In the genomic region with DNA sequence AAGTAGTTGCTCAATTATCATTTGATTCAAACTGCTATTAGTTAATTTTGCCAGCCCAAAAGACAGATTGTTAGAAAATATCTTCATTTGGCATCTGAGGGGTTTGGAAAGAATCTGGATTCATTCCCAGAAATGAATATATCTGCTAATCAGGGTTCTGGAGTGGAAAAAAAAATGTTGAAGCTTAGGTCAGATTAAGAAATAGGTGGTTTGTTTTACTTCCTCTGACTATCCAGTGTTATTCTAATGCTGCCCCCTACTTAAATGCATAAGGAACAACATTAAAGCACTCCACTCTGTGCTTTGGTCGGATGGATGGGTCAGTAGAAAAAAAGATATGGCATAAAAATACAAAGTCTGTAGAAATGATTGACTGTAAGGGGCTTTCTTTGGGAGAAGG, we compare ENCODE assay signal across 1 cellular context.
TF ChIP-seq lines count a peak whose summit lies in the region.

No MANE protein-coding gene starts in this region.

TF ChIP-seq in liver, 16 proteins besides CTCF, POLR2A, EP300 and RAD21 (continued from another document):
- TF ChIP-seq, protein P1, sequence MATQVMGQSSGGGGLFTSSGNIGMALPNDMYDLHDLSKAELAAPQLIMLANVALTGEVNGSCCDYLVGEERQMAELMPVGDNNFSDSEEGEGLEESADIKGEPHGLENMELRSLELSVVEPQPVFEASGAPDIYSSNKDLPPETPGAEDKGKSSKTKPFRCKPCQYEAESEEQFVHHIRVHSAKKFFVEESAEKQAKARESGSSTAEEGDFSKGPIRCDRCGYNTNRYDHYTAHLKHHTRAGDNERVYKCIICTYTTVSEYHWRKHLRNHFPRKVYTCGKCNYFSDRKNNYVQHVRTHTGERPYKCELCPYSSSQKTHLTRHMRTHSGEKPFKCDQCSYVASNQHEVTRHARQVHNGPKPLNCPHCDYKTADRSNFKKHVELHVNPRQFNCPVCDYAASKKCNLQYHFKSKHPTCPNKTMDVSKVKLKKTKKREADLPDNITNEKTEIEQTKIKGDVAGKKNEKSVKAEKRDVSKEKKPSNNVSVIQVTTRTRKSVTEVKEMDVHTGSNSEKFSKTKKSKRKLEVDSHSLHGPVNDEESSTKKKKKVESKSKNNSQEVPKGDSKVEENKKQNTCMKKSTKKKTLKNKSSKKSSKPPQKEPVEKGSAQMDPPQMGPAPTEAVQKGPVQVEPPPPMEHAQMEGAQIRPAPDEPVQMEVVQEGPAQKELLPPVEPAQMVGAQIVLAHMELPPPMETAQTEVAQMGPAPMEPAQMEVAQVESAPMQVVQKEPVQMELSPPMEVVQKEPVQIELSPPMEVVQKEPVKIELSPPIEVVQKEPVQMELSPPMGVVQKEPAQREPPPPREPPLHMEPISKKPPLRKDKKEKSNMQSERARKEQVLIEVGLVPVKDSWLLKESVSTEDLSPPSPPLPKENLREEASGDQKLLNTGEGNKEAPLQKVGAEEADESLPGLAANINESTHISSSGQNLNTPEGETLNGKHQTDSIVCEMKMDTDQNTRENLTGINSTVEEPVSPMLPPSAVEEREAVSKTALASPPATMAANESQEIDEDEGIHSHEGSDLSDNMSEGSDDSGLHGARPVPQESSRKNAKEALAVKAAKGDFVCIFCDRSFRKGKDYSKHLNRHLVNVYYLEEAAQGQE (IDR thresholded peaks at IDR 0.05) = no peak
TF ChIP-seq in liver: peak in this region for 0.
